ENCODE assay signal across 10 cellular contexts in the genomic region with DNA sequence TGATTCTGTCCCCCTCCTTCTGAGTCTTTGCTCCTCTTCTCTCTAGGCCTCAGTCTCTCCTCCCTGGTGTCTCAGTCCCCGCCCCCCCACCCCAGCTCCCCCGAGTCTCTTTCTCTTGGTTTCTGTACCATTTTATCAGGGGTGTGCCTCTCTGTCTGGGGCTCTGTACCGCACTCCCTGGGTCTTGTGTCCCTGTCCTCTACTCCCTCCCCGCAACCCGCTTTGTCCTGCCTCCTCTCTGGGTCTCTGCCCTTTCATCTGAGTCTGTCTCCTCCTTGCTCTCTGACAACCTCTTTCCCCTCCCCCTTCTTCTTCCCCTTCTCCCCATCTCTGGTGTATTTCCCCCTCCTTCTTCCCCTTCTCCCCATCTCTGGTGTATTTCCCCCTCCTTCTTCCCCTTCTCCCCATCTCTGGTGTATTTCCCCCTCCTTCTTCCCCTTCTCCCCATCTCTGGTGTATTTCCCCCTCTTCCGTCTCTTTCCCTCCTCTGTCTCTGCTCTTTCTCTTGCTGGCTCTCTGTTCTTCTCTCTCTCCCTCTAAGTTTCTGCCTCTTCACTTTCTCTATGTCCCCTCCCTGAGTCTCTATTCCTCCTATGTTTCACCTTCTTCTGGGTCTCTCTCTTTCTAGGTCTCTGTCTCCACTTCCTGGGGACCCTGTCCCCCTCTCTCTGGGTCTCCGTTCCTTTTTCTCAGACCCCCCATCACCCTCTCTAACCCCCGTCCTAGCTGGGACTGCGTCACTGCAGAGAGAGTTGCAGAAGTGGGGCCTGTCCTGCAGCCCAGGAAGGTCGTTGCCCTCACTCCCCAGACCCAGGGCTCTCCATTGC. TPM values are rescaled to one million over a fixed set of nuclear protein-coding genes. Genes with fewer than 3 reads are reported as not detected.
DNase-seq lines count a peak whose midpoint lies in the region; ATAC-seq, FAIRE-seq and TF ChIP-seq lines count a peak whose summit lies in the region.
"Had no signal": no experiment of that assay in that cellular context is flagged by ENCODE, and none has a peak within 500 bp of the region (broad histone marks: within the 10 kb centered on the region; RNA-seq: fewer than 3 reads in every experiment).

No MANE protein-coding gene starts in this region.

- H3K9me3 ChIP-seq in CD4-positive, alpha-beta T cell (ENCODE audit: control insufficient read depth, low read length): peaks cover 6% of the 10 kb centered on the region
- no peaks in the 10 kb centered on the region for H3K9me3 ChIP-seq in HCT116 (ENCODE audit: control insufficient read depth in 1 of 2, insufficient read depth in 1 of 2, low read depth in 1 of 2, low read length in 2 of 2)
- no peaks in the 10 kb centered on the region; the same call in 2 of the 3 replicates for H3K9me3 ChIP-seq in GM12878 (replicated peaks; ENCODE audit: control insufficient read depth, insufficient read depth, low read length)

- TF ChIP-seq POLR2A in HCT116 (IDR thresholded peaks at IDR 0.05; ENCODE audit: borderline replicate concordance, extremely low read depth, insufficient read depth, insufficient read length) (no peak), GM12878 (IDR thresholded peaks at IDR 0.05; ENCODE audit: low read depth, low read length) (no peak; the same call in 1 of the 2 replicates)

- H2AFZ ChIP-seq in HCT116 (ENCODE audit: low read depth, low read length, poor library complexity, severe bottlenecking) (no peak overlapping the region), GM12878 (ENCODE audit: control insufficient read depth, low read depth, low read length) (no peak overlapping the region)

- no peak for ATAC-seq in CD4-positive, alpha-beta T cell (ENCODE audit: poor library complexity)
- ATAC-seq in HCT116: no peak
- no peak for ATAC-seq in GM12878
- no peak for ATAC-seq in natural killer cell
- no peak for ATAC-seq in GM18861 (IDR thresholded peaks at IDR 0.05; ENCODE audit: unreplicated experiment)

- peaks cover 68% of the 10 kb centered on the region for H3K4me1 Mint-ChIP-seq in CD4-positive, alpha-beta T cell (ENCODE audit: low read depth)
- peaks cover 49 to 72% of the 10 kb centered on the region in 2 donors for H3K4me1 Mint-ChIP-seq in natural killer cell

- DNase-seq in CD4-positive, alpha-beta T cell: no peak
- DNase-seq in HCT116 (ENCODE audit: low read depth, low spot score) (no peak), GM12878 (ENCODE audit: low read depth, low spot score) (no peak), natural killer cell (no peak), KBM-7 (no peak), NCI-H2081 treated with DMSO at 0.1 percent for 48 hours (lab: John Stamatoyannopoulos, UW) (no peak), frontal cortex (ENCODE audit: low spot score in 2 of 2) (no peak)

- no peaks in the 10 kb centered on the region for H3K9me2 ChIP-seq in HCT116 (ENCODE audit: insufficient read depth)

- no peak for TF ChIP-seq RAD21 in HCT116 (IDR thresholded peaks at IDR 0.05; ENCODE audit: low read depth)
- no peak for TF ChIP-seq RAD21 in GM12878 (IDR thresholded peaks at IDR 0.05; ENCODE audit: insufficient read depth, low read depth, low read length)

- SMC1A ChIA-PET in GM12878 (lab: Charles Lee; ENCODE audit: uncharacterized antibody, unreplicated experiment): interaction anchor here (2.7 to 3.7 kb wide), 3 partner anchors 10 to 26 kb away, joined by 8 to 49 read pairs (median 13); no protein-coding TSS in a partner anchor

- H3K36me3 Mint-ChIP-seq in CD4-positive, alpha-beta T cell (ENCODE audit: low read depth): peaks cover 6% of the 10 kb centered on the region
- peaks cover 22% of the 10 kb centered on the region for H3K36me3 Mint-ChIP-seq in natural killer cell

- in situ Hi-C loops in GM12878 (cut with MboI): loop anchor here (25.0 kb wide), 1 partner anchor 1031 kb away; a partner anchor contains a TSS
- in situ Hi-C loops in KBM-7 (cut with MboI; ENCODE audit: low pct_unique_long_range_greater_than_20kb, low sequenced_read_pairs): no loop called here

- H4K20me1 ChIP-seq in HCT116 (ENCODE audit: insufficient read depth): no peaks in the 10 kb centered on the region
- H4K20me1 ChIP-seq in GM12878 (ENCODE audit: control insufficient read depth, insufficient read depth): no peaks in the 10 kb centered on the region

- H3K79me2 ChIP-seq in HCT116 (ENCODE audit: insufficient read depth, low read length): peaks cover 3% of the 10 kb centered on the region; the same call in 1 of the 2 replicates
- H3K79me2 ChIP-seq in GM12878 (ENCODE audit: control insufficient read depth, insufficient read depth, low read length): no peaks in the 10 kb centered on the region

- no peak overlapping the region for H3K27ac ChIP-seq in CD4-positive, alpha-beta T cell (ENCODE audit: low read depth, low read length)
- H3K27ac ChIP-seq in HCT116 (ENCODE audit: low read depth, low read length): no peak overlapping the region
- H3K27ac ChIP-seq in GM12878 (ENCODE audit: control insufficient read depth, insufficient read depth): peak overlapping the region; percentile 74
- H3K27ac ChIP-seq: KMS-11 had no signal

- no peak for TF ChIP-seq CTCF in CD4-positive, alpha-beta T cell (IDR thresholded peaks at IDR 0.05)
- TF ChIP-seq CTCF in HCT116 (IDR thresholded peaks at IDR 0.05 in 2 of 3, conservative IDR thresholded peaks at IDR 0.05 in 1 of 3; ENCODE audit: borderline replicate concordance in 1 of 3, insufficient read depth in 1 of 3, low read depth in 2 of 3, low read length in 2 of 3) (no peak), GM12878 (IDR thresholded peaks at IDR 0.05 in 2 of 3, conservative IDR thresholded peaks at IDR 0.05 in 1 of 3; ENCODE audit: control insufficient read depth in 2 of 3, extremely low read depth in 1 of 3, insufficient read depth in 1 of 3, low read depth in 3 of 3, low read length in 3 of 3) (no peak), natural killer cell (IDR thresholded peaks at IDR 0.05) (no peak)

- peaks cover 30 to 70% of the 10 kb centered on the region in 2 experiments for H3K4me1 ChIP-seq in HCT116 (ENCODE audit: control insufficient read depth in 1 of 2, insufficient read depth in 2 of 2, low read length in 2 of 2)
- peaks cover 31% of the 10 kb centered on the region for H3K4me1 ChIP-seq in GM12878 (ENCODE audit: control insufficient read depth, insufficient read depth, low read length)

- peak overlapping the region; percentile 61 for H3K4me3 Mint-ChIP-seq in CD4-positive, alpha-beta T cell
- H3K4me3 Mint-ChIP-seq in natural killer cell: peak overlapping the region; percentile 61

- RAD21 ChIA-PET in HCT116 (lab: Charles Lee; ENCODE audit: low non-redundant PET in 1 of 2, low total read pairs in 2 of 2, uncharacterized antibody in 2 of 2, unreplicated experiment in 2 of 2) (no interaction called here), GM12878 (lab: Charles Lee; ENCODE audit: unreplicated experiment) (interaction anchor here (2.6 kb wide), 1 partner anchor 11 kb away, joined by 20 read pairs; no protein-coding TSS in a partner anchor)

- no peaks in the 10 kb centered on the region for H3K9me3 Mint-ChIP-seq in CD4-positive, alpha-beta T cell
- H3K9me3 Mint-ChIP-seq in natural killer cell: peaks cover 3 to 4% of the 10 kb centered on the region in 2 donors

- no TSS peak for BruUV-seq in HCT116 (replicated peaks; lab: Mats Ljungman, UMichigan)
- TSS peak; percentile 66 for BruUV-seq in GM12878 (replicated peaks; lab: Mats Ljungman, UMichigan)

- peak overlapping the region; percentile 83 for H3K27ac Mint-ChIP-seq in CD4-positive, alpha-beta T cell
- peak overlapping the region in 1 of 2 donors; percentile 67 for H3K27ac Mint-ChIP-seq in natural killer cell

- FAIRE-seq in GM12878 (lab: Jason Lieb, UNC) (no peak), frontal cortex (lab: Jason Lieb, UNC) (no peak)

- H3K27me3 Mint-ChIP-seq in CD4-positive, alpha-beta T cell: peaks cover 69% of the 10 kb centered on the region
- peaks cover 55 to 63% of the 10 kb centered on the region in 2 donors for H3K27me3 Mint-ChIP-seq in natural killer cell (ENCODE audit: low read depth in 2 of 2)

- H3K4me2 ChIP-seq in HCT116 (ENCODE audit: low read length): peak overlapping the region; percentile 86
- peak overlapping the region; percentile 95 for H3K4me2 ChIP-seq in GM12878 (ENCODE audit: control insufficient read depth, insufficient read depth)
- H3K4me2 ChIP-seq: KMS-11 had no signal

- 0% methylated on average over 8 of the region's 10 CpGs for WGBS in GM12878 (ENCODE audit: insufficient coverage, insufficient replicate concordance, low lambda C conversion rate, missing lambda C conversion rate)

- CTCF ChIA-PET in CD4-positive, alpha-beta T cell (lab: Charles Lee): no interaction called here
- CTCF ChIA-PET in HCT116 (lab: Charles Lee) (no interaction called here), GM12878 (lab: Yijun Ruan, JAX) (interaction anchor here (1.0 to 2.9 kb wide), 2 partner anchors 10 to 183 kb away, joined by 3 to 11 read pairs; no protein-coding TSS in a partner anchor)

- intact Hi-C loops in CD4-positive, alpha-beta T cell (cut with DNase I, micrococcal nuclease): loop anchor here in 1 of 2 experiments (10.0 kb wide), 1 partner anchor 393 kb away; a partner anchor contains a TSS
- intact Hi-C loops in HCT116 (cut with micrococcal nuclease) (no loop called here), GM12878 (cut with micrococcal nuclease; ENCODE audit: unreplicated experiment) (no loop called here), natural killer cell (cut with micrococcal nuclease) (no loop called here)

- H3K36me3 ChIP-seq in HCT116 (ENCODE audit: control insufficient read depth in 1 of 2, insufficient read depth in 2 of 2, low read length in 2 of 2) (no peaks in the 10 kb centered on the region), GM12878 (ENCODE audit: control insufficient read depth in 2 of 2, insufficient read depth in 2 of 2, low read length in 1 of 2) (peaks cover 5 to 12% of the 10 kb centered on the region in 2 experiments; a peak in 3 of 4 replicates)

- H3K4me3 ChIP-seq in HCT116 (replicated peaks in 1 of 2; ENCODE audit: low read depth in 1 of 2, low read length in 2 of 2): peak overlapping the region; percentile 43 to 55
- H3K4me3 ChIP-seq in GM12878: peak overlapping the region; percentile 66
- H3K4me3 ChIP-seq: lung had no signal

- no peak for TF ChIP-seq EP300 in GM12878 (IDR thresholded peaks at IDR 0.05; ENCODE audit: borderline replicate concordance in 1 of 2, control insufficient read depth in 1 of 2, low read depth in 2 of 2, low read length in 2 of 2)

- POLR2A ChIA-PET in CD4-positive, alpha-beta T cell (lab: Charles Lee): interaction anchor here (3.8 kb wide), 1 partner anchor 27 kb away, joined by 38 read pairs; no protein-coding TSS in a partner anchor
- POLR2A ChIA-PET in HCT116 (lab: Charles Lee): no interaction called here
- POLR2A ChIA-PET in GM12878 (lab: Charles Lee): interaction anchor here (3.1 kb wide), 1 partner anchor 11 kb away, joined by 30 read pairs; no protein-coding TSS in a partner anchor

- H3K9ac ChIP-seq in HCT116 (ENCODE audit: low read length) (peak overlapping the region; percentile 27), GM12878 (ENCODE audit: control insufficient read depth, insufficient read depth, low read length) (peak overlapping the region; percentile 36)
- H3K9ac ChIP-seq: KMS-11 had no signal

- H3K27me3 ChIP-seq in CD4-positive, alpha-beta T cell (ENCODE audit: control insufficient read depth, insufficient read depth, low read length): peaks cover 51% of the 10 kb centered on the region
- H3K27me3 ChIP-seq in HCT116 (ENCODE audit: insufficient read depth, low read length): no peaks in the 10 kb centered on the region
- H3K27me3 ChIP-seq in GM12878 (replicated peaks in 1 of 2; ENCODE audit: control insufficient read depth in 2 of 2, insufficient read depth in 2 of 2, low read length in 1 of 2): peaks cover 0 to 12% of the 10 kb centered on the region in 2 experiments; a peak in 3 of 4 replicates

RNA-seq across cellular contexts. Expression of a gene that starts 2.2 kb away (rescaled TPM):
- 1 to 10 TPM; 1.6 to 2.0 TPM for total RNA-seq in CD4-positive, alpha-beta T cell
- total RNA-seq in HCT116 (2021; ENCODE audit: unreplicated experiment) (6.9 TPM), GM12878 (2014; rRNA removed) (0.16 and 0.45 TPM in 2 replicates), GM12878 (2014; rRNA removed; fragmentation: Illumina TruSeq; extraction: Trizol) (0.27 and 0.32 TPM in 2 replicates), GM12878 (2021) (2.4 and 3.8 TPM in 2 replicates), natural killer cell (1 to 10 TPM in 1 of 3 donors, under 1 TPM in 2; 0.57 to 3.2 (median 0.68) TPM), frontal cortex (1.2 TPM)
- polyA plus RNA-seq in HCT116 (2012): 2.9 and 4.6 TPM in 2 replicates
- 1.6 and 1.9 TPM in 2 replicates for total RNA-seq in GM12878 (2013; cell fraction: nucleolus; rRNA removed)
- polyA plus RNA-seq in GM12878 (2011; ENCODE audit: low read depth): 1.4 TPM
- polyA plus RNA-seq in GM12878 (2011; rRNA removed) (0.24 and 0.43 TPM in 2 replicates), GM12878 (2014; fragmentation: Illumina TruSeq; extraction: Trizol) (1.1 and 1.5 TPM in 2 replicates), GM12878 (2014; fragmentation: Nextera tagmentation; extraction: Ambion mirVana) (not detected), GM12878 (2014; rRNA removed) (1.9 and 2.5 TPM in 2 replicates), GM12878 (2016; fragmentation: Nextera tagmentation; extraction: Ambion mirVana) (under 1 TPM; 0.08 to 0.10 TPM)
- 0.63 and 0.75 TPM in 2 replicates for polyA plus RNA-seq in GM12878 (2011; cell fraction: cytosol; rRNA removed)
- polyA plus RNA-seq in GM12878 (2011; cell fraction: nucleus; rRNA removed): 4.0 and 5.1 TPM in 2 replicates
- 2.9 and 5.5 TPM in 2 replicates for polyA plus RNA-seq in GM12878 (2012)
- 0.73 and 0.77 TPM in 2 replicates for polyA minus RNA-seq in GM12878 (2011; rRNA and poly(A)+ RNA removed)
- polyA minus RNA-seq in GM12878 (2011; cell fraction: cytosol; rRNA and poly(A)+ RNA removed): 0.62 TPM in 1 of 2 replicates, not detected in the other
- 1.1 and 1.9 TPM in 2 replicates for polyA minus RNA-seq in GM12878 (2011; cell fraction: nucleus; rRNA and poly(A)+ RNA removed)

RNA-seq across cellular contexts. Expression of a gene that starts 34.0 kb away (rescaled TPM):
- under 1 TPM; 0.61 to 0.91 TPM for total RNA-seq in CD4-positive, alpha-beta T cell
- 4.4 TPM for total RNA-seq in HCT116 (2021; ENCODE audit: unreplicated experiment)
- 3.4 and 3.7 TPM in 2 replicates for polyA plus RNA-seq in HCT116 (2012)
- total RNA-seq in GM12878 (2013; cell fraction: nucleolus; rRNA removed): 19.2 and 19.9 TPM in 2 replicates
- 20.1 and 20.6 TPM in 2 replicates for total RNA-seq in GM12878 (2014; rRNA removed)
- total RNA-seq in GM12878 (2014; rRNA removed; fragmentation: Illumina TruSeq; extraction: Trizol): 12.3 and 14.5 TPM in 2 replicates
- total RNA-seq in GM12878 (2021): 18.2 and 19.2 TPM in 2 replicates
- 30.5 TPM for polyA plus RNA-seq in GM12878 (2011; ENCODE audit: low read depth)
- 30.8 and 45.4 TPM in 2 replicates for polyA plus RNA-seq in GM12878 (2011; rRNA removed)
- polyA plus RNA-seq in GM12878 (2011; cell fraction: cytosol; rRNA removed): 65.3 and 79.7 TPM in 2 replicates
- 86.1 and 106 TPM in 2 replicates for polyA plus RNA-seq in GM12878 (2011; cell fraction: nucleus; rRNA removed)
- polyA plus RNA-seq in GM12878 (2012): 15.8 and 49.6 TPM in 2 replicates
- polyA plus RNA-seq in GM12878 (2014; fragmentation: Illumina TruSeq; extraction: Trizol): 13.8 and 15.3 TPM in 2 replicates
- 10 to 100 TPM in 1 of 2 experiments, 1 to 10 TPM in 1; 6.7 to 15.2 TPM for polyA plus RNA-seq in GM12878 (2014; fragmentation: Nextera tagmentation; extraction: Ambion mirVana)
- polyA plus RNA-seq in GM12878 (2014; rRNA removed): 21.6 and 22.4 TPM in 2 replicates
- 10 to 100 TPM; 17.0 to 17.2 TPM for polyA plus RNA-seq in GM12878 (2016; fragmentation: Nextera tagmentation; extraction: Ambion mirVana)
- polyA minus RNA-seq in GM12878 (2011; rRNA and poly(A)+ RNA removed): 20.5 and 43.9 TPM in 2 replicates
- 10.6 and 14.8 TPM in 2 replicates for polyA minus RNA-seq in GM12878 (2011; cell fraction: cytosol; rRNA and poly(A)+ RNA removed)
- polyA minus RNA-seq in GM12878 (2011; cell fraction: nucleus; rRNA and poly(A)+ RNA removed): 11.8 and 16.9 TPM in 2 replicates
- 1 to 10 TPM in 1 of 3 donors, under 1 TPM in 2; 0.94 to 1.3 (median 0.95) TPM for total RNA-seq in natural killer cell
- total RNA-seq in frontal cortex: not detected

RNA-seq across cellular contexts. Expression of a gene that starts 44.9 kb away (rescaled TPM):
- total RNA-seq in CD4-positive, alpha-beta T cell: 100 to 1,000 TPM; 261 to 265 TPM
- total RNA-seq in HCT116 (2021; ENCODE audit: unreplicated experiment) (40.3 TPM), GM12878 (2014; rRNA removed) (44.8 and 45.2 TPM in 2 replicates), GM12878 (2014; rRNA removed; fragmentation: Illumina TruSeq; extraction: Trizol) (15.6 and 17.2 TPM in 2 replicates), GM12878 (2021) (43.3 and 44.5 TPM in 2 replicates), natural killer cell (100 to 1,000 TPM; 185 to 217 (median 211) TPM), frontal cortex (15.1 TPM)
- polyA plus RNA-seq in HCT116 (2012): 43.0 and 51.2 TPM in 2 replicates
- 40.9 and 43.5 TPM in 2 replicates for total RNA-seq in GM12878 (2013; cell fraction: nucleolus; rRNA removed)
- polyA plus RNA-seq in GM12878 (2011; ENCODE audit: low read depth): 12.3 TPM
- polyA plus RNA-seq in GM12878 (2011; rRNA removed) (12.3 and 26.9 TPM in 2 replicates), GM12878 (2014; fragmentation: Illumina TruSeq; extraction: Trizol) (1.8 and 16.2 TPM in 2 replicates), GM12878 (2014; fragmentation: Nextera tagmentation; extraction: Ambion mirVana) (1 to 10 TPM in 1 of 2 experiments, under 1 TPM in 1; 0.05 to 1.3 TPM), GM12878 (2014; rRNA removed) (52.4 and 53.3 TPM in 2 replicates), GM12878 (2016; fragmentation: Nextera tagmentation; extraction: Ambion mirVana) (10 to 100 TPM; 45.7 to 54.2 TPM)
- polyA plus RNA-seq in GM12878 (2011; cell fraction: cytosol; rRNA removed): 35.8 and 59.6 TPM in 2 replicates
- polyA plus RNA-seq in GM12878 (2011; cell fraction: nucleus; rRNA removed): 90.2 and 96.1 TPM in 2 replicates
- polyA plus RNA-seq in GM12878 (2012): 46.7 and 49.3 TPM in 2 replicates
- polyA minus RNA-seq in GM12878 (2011; rRNA and poly(A)+ RNA removed): 19.2 and 26.2 TPM in 2 replicates
- polyA minus RNA-seq in GM12878 (2011; cell fraction: cytosol; rRNA and poly(A)+ RNA removed): 13.5 and 15.4 TPM in 2 replicates
- polyA minus RNA-seq in GM12878 (2011; cell fraction: nucleus; rRNA and poly(A)+ RNA removed): 17.4 and 27.1 TPM in 2 replicates

RNA-seq across cellular contexts. Expression of a gene that starts 52.7 kb away (rescaled TPM):
- total RNA-seq in CD4-positive, alpha-beta T cell: 10 to 100 TPM; 22.1 to 24.2 TPM
- 122 TPM for total RNA-seq in HCT116 (2021; ENCODE audit: unreplicated experiment)
- 92.4 and 93.2 TPM in 2 replicates for polyA plus RNA-seq in HCT116 (2012)
- 45.1 and 55.2 TPM in 2 replicates for total RNA-seq in GM12878 (2013; cell fraction: nucleolus; rRNA removed)
- total RNA-seq in GM12878 (2014; rRNA removed): 121 and 141 TPM in 2 replicates
- 28.6 and 31.8 TPM in 2 replicates for total RNA-seq in GM12878 (2014; rRNA removed; fragmentation: Illumina TruSeq; extraction: Trizol)
- 146 and 165 TPM in 2 replicates for total RNA-seq in GM12878 (2021)
- polyA plus RNA-seq in GM12878 (2011; ENCODE audit: low read depth): 15.5 TPM
- polyA plus RNA-seq in GM12878 (2011; rRNA removed): 10.4 and 25.7 TPM in 2 replicates
- 47.4 and 83.0 TPM in 2 replicates for polyA plus RNA-seq in GM12878 (2011; cell fraction: cytosol; rRNA removed)
- polyA plus RNA-seq in GM12878 (2011; cell fraction: nucleus; rRNA removed): 231 and 322 TPM in 2 replicates
- 51.0 and 61.8 TPM in 2 replicates for polyA plus RNA-seq in GM12878 (2012)
- polyA plus RNA-seq in GM12878 (2014; fragmentation: Illumina TruSeq; extraction: Trizol): 1.9 and 18.1 TPM in 2 replicates
- 1 to 10 TPM in 1 of 2 experiments, under 1 TPM in 1; 0.76 to 6.5 TPM for polyA plus RNA-seq in GM12878 (2014; fragmentation: Nextera tagmentation; extraction: Ambion mirVana)
- 95.1 and 110 TPM in 2 replicates for polyA plus RNA-seq in GM12878 (2014; rRNA removed)
- polyA plus RNA-seq in GM12878 (2016; fragmentation: Nextera tagmentation; extraction: Ambion mirVana): 100 to 1,000 TPM; 111 to 118 TPM
- polyA minus RNA-seq in GM12878 (2011; rRNA and poly(A)+ RNA removed): 34.5 and 105 TPM in 2 replicates
- 65.4 and 72.3 TPM in 2 replicates for polyA minus RNA-seq in GM12878 (2011; cell fraction: cytosol; rRNA and poly(A)+ RNA removed)
- polyA minus RNA-seq in GM12878 (2011; cell fraction: nucleus; rRNA and poly(A)+ RNA removed): 50.1 and 97.2 TPM in 2 replicates
- total RNA-seq in natural killer cell: 10 to 100 TPM; 26.1 to 32.0 (median 30.2) TPM
- total RNA-seq in frontal cortex: 12.6 TPM
